ENCODE assay signal across 8 cellular contexts in the genomic region with DNA sequence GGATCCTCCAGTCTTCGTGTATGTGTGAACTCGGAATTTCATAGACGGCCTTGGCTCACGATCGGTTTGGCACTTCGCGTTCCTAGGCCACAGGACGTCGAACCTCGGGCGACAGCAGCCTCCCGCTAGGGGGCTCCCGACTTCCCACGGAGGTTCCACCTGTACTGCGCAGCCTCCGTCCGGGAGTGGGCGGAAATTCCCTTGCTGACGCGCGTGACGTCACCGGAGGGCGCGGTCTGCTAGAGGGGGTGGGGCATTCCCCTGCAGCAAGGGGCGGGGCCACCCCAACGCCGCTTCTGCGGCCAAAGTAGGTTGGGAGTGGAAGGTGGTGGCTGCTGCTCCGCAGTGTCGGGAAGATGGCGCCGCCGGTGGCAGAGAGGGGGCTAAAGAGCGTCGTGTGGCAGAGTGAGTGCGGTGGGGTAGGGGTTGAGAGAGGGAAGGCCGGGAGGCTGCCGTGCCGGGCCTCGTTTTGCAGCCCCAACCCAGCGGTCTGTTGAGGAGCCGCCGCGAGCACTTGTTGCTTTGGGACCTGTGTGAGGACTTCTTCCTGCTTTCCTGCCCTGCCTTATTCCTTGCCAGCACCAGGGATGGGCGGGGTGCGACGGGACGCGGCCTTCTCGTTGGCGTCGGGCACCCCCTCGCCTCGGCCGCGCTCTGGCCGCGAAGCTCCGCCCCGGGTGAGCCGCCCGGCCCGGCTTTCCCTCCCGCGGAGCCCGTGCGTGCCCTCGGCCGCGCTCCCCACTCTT. TPM values are rescaled to one million over a fixed set of nuclear protein-coding genes. Genes with fewer than 3 reads are reported as not detected.
DNase-seq lines count a peak whose midpoint lies in the region; ATAC-seq, FAIRE-seq and TF ChIP-seq lines count a peak whose summit lies in the region.

A gene with protein sequence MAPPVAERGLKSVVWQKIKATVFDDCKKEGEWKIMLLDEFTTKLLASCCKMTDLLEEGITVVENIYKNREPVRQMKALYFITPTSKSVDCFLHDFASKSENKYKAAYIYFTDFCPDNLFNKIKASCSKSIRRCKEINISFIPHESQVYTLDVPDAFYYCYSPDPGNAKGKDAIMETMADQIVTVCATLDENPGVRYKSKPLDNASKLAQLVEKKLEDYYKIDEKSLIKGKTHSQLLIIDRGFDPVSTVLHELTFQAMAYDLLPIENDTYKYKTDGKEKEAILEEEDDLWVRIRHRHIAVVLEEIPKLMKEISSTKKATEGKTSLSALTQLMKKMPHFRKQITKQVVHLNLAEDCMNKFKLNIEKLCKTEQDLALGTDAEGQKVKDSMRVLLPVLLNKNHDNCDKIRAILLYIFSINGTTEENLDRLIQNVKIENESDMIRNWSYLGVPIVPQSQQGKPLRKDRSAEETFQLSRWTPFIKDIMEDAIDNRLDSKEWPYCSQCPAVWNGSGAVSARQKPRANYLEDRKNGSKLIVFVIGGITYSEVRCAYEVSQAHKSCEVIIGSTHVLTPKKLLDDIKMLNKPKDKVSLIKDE (plus strand): TSS at position 293 of the 746 bp plus-strand sequence. CDS start 64 bp downstream, at position 357.

- FAIRE-seq in endothelial cell of umbilical vein (lab: Jason Lieb, UNC): peak; percentile 97

- H4K20me1 ChIP-seq in OCI-LY3 (ENCODE audit: insufficient read depth, low read length): no peaks in the 10 kb centered on the region
- no peaks in the 10 kb centered on the region for H4K20me1 ChIP-seq in endothelial cell of umbilical vein (replicated peaks; ENCODE audit: control insufficient read depth, extremely low read depth, insufficient read depth, low read length)

- intact Hi-C loops in endothelial cell of umbilical vein (cut with micrococcal nuclease): loop anchor here (1.0 to 2.0 kb wide), 7 partner anchors 54 to 234 kb away; a partner anchor contains a TSS

- peak; percentile 97 for TF ChIP-seq POLR2A in endothelial cell of umbilical vein (IDR thresholded peaks at IDR 0.05; ENCODE audit: low read depth, low read length)

- no peaks in the 10 kb centered on the region for H3K36me3 ChIP-seq in OCI-LY3 (replicated peaks; ENCODE audit: low read depth, low read length)
- no peaks in the 10 kb centered on the region for H3K36me3 ChIP-seq in endothelial cell of umbilical vein (ENCODE audit: control insufficient read depth in 2 of 2, extremely low read depth in 1 of 2, insufficient read depth in 2 of 2, low read length in 2 of 2)

- H3K4me1 ChIP-seq in OCI-LY3 (ENCODE audit: low read length) (peaks cover 8% of the 10 kb centered on the region), endothelial cell of umbilical vein (ENCODE audit: control insufficient read depth, extremely low read depth, insufficient read depth, low read length) (peaks cover 15% of the 10 kb centered on the region), mononuclear cell (ENCODE audit: insufficient read depth, low read length) (peaks cover 25% of the 10 kb centered on the region)

- peak; percentile 88 for ATAC-seq in GM21447 (IDR thresholded peaks at IDR 0.05; ENCODE audit: unreplicated experiment)

- DNase-seq in DMS 273 (lab: John Stamatoyannopoulos, UW; ENCODE audit: unreplicated experiment): peak; percentile 99
- DNase-seq in HuH-7 (ENCODE audit: low spot score): peak; percentile 79
- peak; percentile 100 for DNase-seq in activated T-cell treated with anti-CD3 and anti-CD28 coated beads for 1 hour (ENCODE audit: low read depth)
- DNase-seq in endothelial cell of umbilical vein (ENCODE audit: low read depth, low spot score): peak; percentile 99
- DNase-seq in stimulated activated CD8-positive, alpha-beta memory T cell treated with anti-CD3 and anti-CD28 coated beads, Interleukin-4, amount 100 ng/mL, for 24 hours (ENCODE audit: low read depth): peak; percentile 100

- peak; percentile 67 for TF ChIP-seq CTCF in OCI-LY3 (IDR thresholded peaks at IDR 0.05; ENCODE audit: low read depth, low read length)
- TF ChIP-seq CTCF in endothelial cell of umbilical vein (IDR thresholded peaks at IDR 0.05; ENCODE audit: extremely low read depth in 1 of 2, insufficient read depth in 1 of 2, low read depth in 1 of 2, low read length in 2 of 2): peak; percentile 98 to 100

- peak within 1 kb of the TSS; percentile 97 for H3K4me3 ChIP-seq in OCI-LY3 (ENCODE audit: low read length)
- peak within 1 kb of the TSS; percentile 67 to 95 (median 93) for H3K4me3 ChIP-seq in endothelial cell of umbilical vein (replicated peaks in 1 of 3; ENCODE audit: insufficient read depth in 1 of 3, low read depth in 1 of 3, low read length in 3 of 3)
- H3K4me3 ChIP-seq in mononuclear cell (ENCODE audit: low read length): peak within 1 kb of the TSS; percentile 93

- POLR2A ChIA-PET in endothelial cell of umbilical vein (lab: Charles Lee): interaction anchor here (1.0 kb wide), 1 partner anchor 55 kb away, joined by 3 read pairs; a partner anchor contains a TSS

- peak within 1 kb of the TSS; percentile 83 for H3K4me2 ChIP-seq in OCI-LY3 (ENCODE audit: low read length)
- H3K4me2 ChIP-seq in endothelial cell of umbilical vein (ENCODE audit: insufficient read depth, low read length): peak within 1 kb of the TSS; percentile 91

- dilution Hi-C loops in endothelial cell of umbilical vein (cut with MboI; ENCODE audit: extremely low pct_ligation_motif_present, low sequenced_read_pairs): no loop called here

- peaks cover 7% of the 10 kb centered on the region for H3K79me2 ChIP-seq in OCI-LY3 (ENCODE audit: low read length)
- peaks cover 34% of the 10 kb centered on the region for H3K79me2 ChIP-seq in endothelial cell of umbilical vein (ENCODE audit: control insufficient read depth, insufficient read depth, low read length)

- H2AFZ ChIP-seq in OCI-LY3 (ENCODE audit: low read depth, low read length): peak within 1 kb of the TSS; percentile 94
- peak within 1 kb of the TSS; percentile 90 for H2AFZ ChIP-seq in endothelial cell of umbilical vein (ENCODE audit: low read depth, low read length)

- H3K27me3 ChIP-seq in OCI-LY3 (ENCODE audit: low read depth, low read length): no peaks in the 10 kb centered on the region
- peaks cover 4 to 6% of the 10 kb centered on the region in 2 experiments for H3K27me3 ChIP-seq in endothelial cell of umbilical vein (ENCODE audit: control insufficient read depth in 2 of 2, insufficient read depth in 2 of 2, low read length in 2 of 2)
- no peaks in the 10 kb centered on the region for H3K27me3 ChIP-seq in mononuclear cell (ENCODE audit: insufficient read depth, low read length)

- H3K27ac ChIP-seq in OCI-LY3 (ENCODE audit: low read length) (peak within 1 kb of the TSS; percentile 32), endothelial cell of umbilical vein (ENCODE audit: insufficient read depth, low read depth, low read length) (peak within 1 kb of the TSS; percentile 89)

- BruUV-seq in endothelial cell of umbilical vein (replicated peaks; lab: Mats Ljungman, UMichigan): TSS peak; percentile 61

- CTCF ChIA-PET in endothelial cell of umbilical vein (lab: Charles Lee): interaction anchor here (0.6 to 1.2 kb wide), 5 partner anchors 16 to 152 kb away, joined by 3 to 5 read pairs (median 3); a partner anchor contains a TSS

- H3K9me3 ChIP-seq in OCI-LY3 (ENCODE audit: insufficient read depth, low read length) (no peaks in the 10 kb centered on the region), endothelial cell of umbilical vein (replicated peaks; ENCODE audit: control insufficient read depth, insufficient read depth, low read length) (no peaks in the 10 kb centered on the region), mononuclear cell (ENCODE audit: low read depth, low read length) (no peaks in the 10 kb centered on the region)

- H3K9ac ChIP-seq in OCI-LY3 (ENCODE audit: low read length): peak within 1 kb of the TSS; percentile 88
- H3K9ac ChIP-seq in endothelial cell of umbilical vein (replicated peaks; ENCODE audit: extremely low read depth, insufficient read depth, low read length): peak within 1 kb of the TSS; percentile 95

- H3K9me1 ChIP-seq in endothelial cell of umbilical vein (replicated peaks; ENCODE audit: control insufficient read depth, extremely low read depth, insufficient read depth, low read length): no peaks in the 10 kb centered on the region

TF ChIP-seq in endothelial cell of umbilical vein, 7 proteins besides CTCF, POLR2A, EP300 and RAD21:
- TF ChIP-seq, protein P1, sequence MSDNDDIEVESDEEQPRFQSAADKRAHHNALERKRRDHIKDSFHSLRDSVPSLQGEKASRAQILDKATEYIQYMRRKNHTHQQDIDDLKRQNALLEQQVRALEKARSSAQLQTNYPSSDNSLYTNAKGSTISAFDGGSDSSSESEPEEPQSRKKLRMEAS (IDR thresholded peaks at IDR 0.05; ENCODE audit: insufficient read depth, insufficient read length): peak; percentile 41
- TF ChIP-seq POLR2AphosphoS5 (IDR thresholded peaks at IDR 0.05; ENCODE audit: insufficient read depth, low read depth, low read length) (peak; percentile 98), MYC (IDR thresholded peaks at IDR 0.05; ENCODE audit: low read depth, low read length) (no peak), JUN (IDR thresholded peaks at IDR 0.05; ENCODE audit: borderline replicate concordance, insufficient read depth, insufficient read length, low read depth) (peak; percentile 38)

RNA-seq across cellular contexts. Expression of the gene that starts here (rescaled TPM):
- total RNA-seq in endothelial cell of umbilical vein (37.2 and 44.1 TPM in 2 replicates), mononuclear cell (98.9 TPM)
- 4.8 and 9.4 TPM in 2 replicates for polyA plus RNA-seq in endothelial cell of umbilical vein
- polyA plus RNA-seq in endothelial cell of umbilical vein (2011; cell fraction: cytosol; rRNA removed): 13.5 and 14.9 TPM in 2 replicates
- 28.4 and 50.2 TPM in 2 replicates for polyA plus RNA-seq in endothelial cell of umbilical vein (2011; cell fraction: nucleus; rRNA removed)
- polyA plus RNA-seq in endothelial cell of umbilical vein (2012): 33.0 and 37.5 TPM in 2 replicates
- 8.0 and 11.6 TPM in 2 replicates for polyA minus RNA-seq in endothelial cell of umbilical vein
- polyA minus RNA-seq in endothelial cell of umbilical vein (2011; cell fraction: cytosol; rRNA and poly(A)+ RNA removed): 11.7 TPM
- polyA minus RNA-seq in endothelial cell of umbilical vein (2011; cell fraction: nucleus; rRNA and poly(A)+ RNA removed): 24.4 and 38.1 TPM in 2 replicates

Comparison
In these comparisons a context has a peak if more than half of its experiments do, and no peak if none do; other contexts are left out.
1. Peak in every context shown above with its lines: DNase-seq, ATAC-seq, H3K4me3 ChIP-seq and H3K27ac ChIP-seq.